Comparison of ENCODE assay signal across 20 cellular contexts in the genomic region with DNA sequence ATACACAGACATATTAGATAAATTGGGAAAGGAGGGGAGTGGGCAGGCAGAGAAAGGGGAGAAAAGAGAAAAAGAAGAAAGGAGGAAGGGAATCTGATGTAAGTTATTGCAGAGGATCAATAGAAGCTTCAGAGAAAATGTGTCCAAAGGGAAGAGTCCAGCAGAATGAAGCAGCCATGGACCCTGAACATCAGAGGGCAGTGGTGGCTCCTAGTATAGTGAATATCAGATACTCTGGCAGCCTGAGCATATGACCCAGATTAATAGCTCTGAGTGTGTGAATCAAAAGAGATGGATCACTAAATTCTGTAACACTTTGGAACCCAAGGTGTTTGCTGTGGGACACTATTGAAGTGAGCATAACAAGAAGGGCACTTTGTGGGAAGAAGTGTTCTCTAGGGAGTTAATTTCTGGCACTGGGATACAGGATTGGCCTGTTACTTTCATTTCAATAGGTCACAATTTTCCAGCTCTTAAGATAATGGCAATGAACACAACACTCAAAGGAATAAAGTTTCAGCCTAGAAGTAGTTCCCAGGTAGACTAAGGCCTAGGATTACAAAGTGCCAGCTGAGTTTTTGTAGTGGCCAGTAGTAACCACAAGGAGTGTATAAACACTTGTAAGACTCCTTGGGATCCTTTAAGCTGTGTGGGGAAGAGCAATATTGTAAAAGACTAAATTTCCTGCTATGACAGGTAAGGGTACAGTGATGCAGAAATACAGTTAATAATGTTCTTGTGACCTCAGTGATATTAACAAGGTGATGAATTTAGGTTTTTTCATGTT.
"Had no signal": no experiment of that assay in that cellular context is flagged by ENCODE, and none has a peak within 500 bp of the region (broad histone marks: within the 10 kb centered on the region; RNA-seq: fewer than 3 reads in every experiment).

No MANE protein-coding gene starts in this region.

- H3K27ac ChIP-seq: body of pancreas, esophagus muscularis mucosa, hepatocyte, prostate gland, upper lobe of left lung had no signal

- DNase-seq: activated CD4-positive, alpha-beta T cell treated with anti-CD3 and anti-CD28 coated beads, Interleukin-2, amount 10 ng/mL, durations not matched to agents 7 days and 5 days; activated CD4-positive, CD25-positive, alpha-beta regulatory T cell; activated CD8-positive, alpha-beta memory T cell treated with anti-CD3 and anti-CD28 coated beads, Interleukin-2, amount 50 U/mL, for 48 hours; activated gamma-delta T cell treated with Interleukin-2 at 50 U/mL for 16 hours; amniotic stem cell; body of pancreas; caudate nucleus; kidney glomerular epithelial cell; midbrain; right cardiac atrium; stimulated activated CD4-positive, alpha-beta T cell treated with anti-CD3 and anti-CD28 coated beads, Interleukin-4, amount 100 ng/mL, for 4 hours; stimulated activated CD8-positive, alpha-beta memory T cell treated with anti-CD3 and anti-CD28 coated beads, Interleukin-4, amount 100 ng/mL, for 48 hours; stimulated activated naive CD4-positive, alpha-beta T cell treated with Interleukin-2 at 50 U/mL for 16 hours; substantia nigra; T-helper 2 cell; upper lobe of left lung had no signal

- H3K4me2 ChIP-seq: hepatocyte, smooth muscle cell had no signal

- H3K36me3 ChIP-seq: esophagus muscularis mucosa, prostate gland, upper lobe of left lung had no signal

- H3K27me3 ChIP-seq: body of pancreas, esophagus muscularis mucosa, hepatocyte, upper lobe of left lung had no signal

- H3K9me3 ChIP-seq: body of pancreas, esophagus muscularis mucosa, prostate gland, upper lobe of left lung had no signal

- H3K79me2 ChIP-seq: hepatocyte had no signal

- H3K4me3 ChIP-seq: body of pancreas, esophagus muscularis mucosa, hepatocyte, prostate gland, smooth muscle cell, upper lobe of left lung had no signal

- H2AFZ ChIP-seq: hepatocyte had no signal

- ATAC-seq: body of pancreas, right cardiac atrium had no signal

- H3K4me1 ChIP-seq: body of pancreas, prostate gland had no signal
